In the genomic region with DNA sequence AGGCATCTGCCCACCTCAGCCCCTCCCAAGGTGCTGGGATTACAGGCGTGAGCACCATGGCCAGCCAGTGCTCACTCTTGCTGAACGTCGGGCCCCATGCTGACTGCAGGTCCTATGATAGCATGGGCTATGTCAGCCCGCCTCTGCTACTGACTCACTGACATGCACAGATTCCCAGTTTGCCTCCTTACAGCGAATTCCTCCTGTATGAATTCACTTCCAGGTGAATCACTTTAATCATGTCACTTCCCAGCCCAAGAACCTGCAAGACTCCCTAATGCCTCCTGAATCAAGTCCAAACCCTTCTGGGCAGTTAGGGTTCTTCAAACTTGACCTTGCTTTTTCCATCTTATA, we compare ENCODE assay signal across 17 cellular contexts. TPM values are rescaled to one million over a fixed set of nuclear protein-coding genes. Genes with fewer than 3 reads are reported as not detected.
DNase-seq lines count a peak whose midpoint lies in the region; TF ChIP-seq lines count a peak whose summit lies in the region.
"Had no signal": no experiment of that assay in that cellular context is flagged by ENCODE, and none has a peak within 500 bp of the region (broad histone marks: within the 10 kb centered on the region; RNA-seq: fewer than 3 reads in every experiment).

No MANE protein-coding gene starts in this region.

- no peaks in the 10 kb centered on the region for H3K27me3 ChIP-seq in osteoblast (ENCODE audit: insufficient read depth, low read length)
- H3K27me3 ChIP-seq: BLaER1 treated with 17β-estradiol and CSF1 and Interleukin-3, amounts not matched to agents 10 nM and 100 nM; testis had no signal

- H3K27ac ChIP-seq in HEK293 (ENCODE audit: extremely low read depth, low read depth, low read length) (peak overlapping the region; percentile 53; the same call in 1 of the 2 replicates), epithelial cell of prostate (peak overlapping the region; percentile 86), osteoblast (ENCODE audit: low read depth, low read length) (no peak overlapping the region)
- H3K27ac ChIP-seq: BLaER1 treated with 17β-estradiol and CSF1 and Interleukin-3, amounts not matched to agents 10 nM and 100 nM; gastroesophageal sphincter; testis had no signal

- CTCF ChIA-PET in HEK293 (lab: Yijun Ruan, JAX), result no interaction called here

- H2AFZ ChIP-seq in osteoblast (ENCODE audit: low read length), result no peak overlapping the region

- H3K4me2 ChIP-seq in osteoblast (ENCODE audit: insufficient read depth, low read length), result no peak overlapping the region

- no peak overlapping the region for H3K4me3 ChIP-seq in HEK293 (ENCODE audit: low read depth, low read length)
- no peak overlapping the region for H3K4me3 ChIP-seq in osteoblast (ENCODE audit: insufficient read depth, low read length)
- H3K4me3 ChIP-seq: BLaER1 treated with 17β-estradiol and CSF1 and Interleukin-3, amounts not matched to agents 10 nM and 100 nM; gastroesophageal sphincter; testis had no signal

- DNase-seq in RPMI7951 (ENCODE audit: low read depth) (peak; percentile 8), epithelial cell of prostate (ENCODE audit: low read depth, low spot score) (peak; percentile 87), osteoblast (ENCODE audit: insufficient read length, low spot score, missing footprints) (peak; percentile 80), NCI-H524 treated with DMSO at 0.1 percent for 48 hours (lab: John Stamatoyannopoulos, UW) (no peak), NCI-H446 treated with DMSO at 0.1 percent for 48 hours (lab: John Stamatoyannopoulos, UW) (no peak)
- DNase-seq in NK-92 treated with Interleukin-12 subunit alpha and Interleukin-12 subunit beta, amount 100 ng/mL, for 24 hours (lab: John Stamatoyannopoulos, UW), result no peak
- DNase-seq: aorta; DMS79; effector CD4-positive, alpha-beta T cell; NCI-H1092 treated with DMSO at 0.1 percent for 48 hours; testis had no signal

- POLR2A ChIA-PET in HEK293 (lab: Yijun Ruan, JAX), result interaction anchor here (1.4 to 1.7 kb wide), 2 partner anchors 11 to 14 kb away, joined by 5 to 7 read pairs; no protein-coding TSS in a partner anchor

- H3K79me2 ChIP-seq in osteoblast (ENCODE audit: insufficient read depth, low read length), result no peaks in the 10 kb centered on the region

- H3K4me1 ChIP-seq in HEK293 (ENCODE audit: control insufficient read depth, insufficient read depth, low read length) (peaks cover 10% of the 10 kb centered on the region), osteoblast (ENCODE audit: insufficient read depth, low read length) (peaks cover 6% of the 10 kb centered on the region)
- H3K4me1 ChIP-seq: gastroesophageal sphincter had no signal

- no peaks in the 10 kb centered on the region for H4K20me1 ChIP-seq in osteoblast (ENCODE audit: insufficient read depth, low read length)
- H4K20me1 ChIP-seq: BLaER1 treated with 17β-estradiol and CSF1 and Interleukin-3, amounts not matched to agents 10 nM and 100 nM had no signal

- no peaks in the 10 kb centered on the region for H3K9me3 ChIP-seq in HEK293 (ENCODE audit: control insufficient read depth, insufficient read depth, low read depth, low read length)
- no peaks in the 10 kb centered on the region for H3K9me3 ChIP-seq in osteoblast (ENCODE audit: low read depth, low read length)
- H3K9me3 ChIP-seq: BLaER1 treated with 17β-estradiol and CSF1 and Interleukin-3, amounts not matched to agents 10 nM and 100 nM; gastroesophageal sphincter; testis had no signal

- H3K36me3 ChIP-seq in HEK293 (ENCODE audit: control insufficient read depth in 2 of 2, insufficient read depth in 1 of 2, low read length in 2 of 2) (no peaks in the 10 kb centered on the region), osteoblast (ENCODE audit: insufficient read depth, low read length) (no peaks in the 10 kb centered on the region)
- H3K36me3 ChIP-seq: BLaER1 treated with 17β-estradiol and CSF1 and Interleukin-3, amounts not matched to agents 10 nM and 100 nM; gastroesophageal sphincter had no signal

- no peak for TF ChIP-seq CTCF in HEK293 (tag by site-specific recombination; IDR thresholded peaks at IDR 0.05)
- TF ChIP-seq CTCF in osteoblast (IDR thresholded peaks at IDR 0.05; ENCODE audit: extremely low read depth, low read depth, low read length), result no peak

TF ChIP-seq in HEK293, 187 proteins besides CTCF, POLR2A, EP300 and RAD21 (continues in another document):
- TF ChIP-seq ZNF585B (tag by site-specific recombination; IDR thresholded peaks at IDR 0.05) (no peak), SP7 (tag by site-specific recombination; IDR thresholded peaks at IDR 0.05) (peak; percentile 54), GLIS1 (tag by site-specific recombination; IDR thresholded peaks at IDR 0.05) (peak; percentile 55), KLF10 (tag by site-specific recombination; IDR thresholded peaks at IDR 0.05) (no peak), ZNF174 (tag by site-specific recombination; IDR thresholded peaks at IDR 0.05) (no peak), ZBTB20 (tag by site-specific recombination; IDR thresholded peaks at IDR 0.05) (peak; percentile 49; the same call in 1 of the 2 replicates)
- TF ChIP-seq, protein P1, sequence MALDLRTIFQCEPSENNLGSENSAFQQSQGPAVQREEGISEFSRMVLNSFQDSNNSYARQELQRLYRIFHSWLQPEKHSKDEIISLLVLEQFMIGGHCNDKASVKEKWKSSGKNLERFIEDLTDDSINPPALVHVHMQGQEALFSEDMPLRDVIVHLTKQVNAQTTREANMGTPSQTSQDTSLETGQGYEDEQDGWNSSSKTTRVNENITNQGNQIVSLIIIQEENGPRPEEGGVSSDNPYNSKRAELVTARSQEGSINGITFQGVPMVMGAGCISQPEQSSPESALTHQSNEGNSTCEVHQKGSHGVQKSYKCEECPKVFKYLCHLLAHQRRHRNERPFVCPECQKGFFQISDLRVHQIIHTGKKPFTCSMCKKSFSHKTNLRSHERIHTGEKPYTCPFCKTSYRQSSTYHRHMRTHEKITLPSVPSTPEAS (tag by site-specific recombination; IDR thresholded peaks at IDR 0.05), result no peak
- TF ChIP-seq, protein P2, sequence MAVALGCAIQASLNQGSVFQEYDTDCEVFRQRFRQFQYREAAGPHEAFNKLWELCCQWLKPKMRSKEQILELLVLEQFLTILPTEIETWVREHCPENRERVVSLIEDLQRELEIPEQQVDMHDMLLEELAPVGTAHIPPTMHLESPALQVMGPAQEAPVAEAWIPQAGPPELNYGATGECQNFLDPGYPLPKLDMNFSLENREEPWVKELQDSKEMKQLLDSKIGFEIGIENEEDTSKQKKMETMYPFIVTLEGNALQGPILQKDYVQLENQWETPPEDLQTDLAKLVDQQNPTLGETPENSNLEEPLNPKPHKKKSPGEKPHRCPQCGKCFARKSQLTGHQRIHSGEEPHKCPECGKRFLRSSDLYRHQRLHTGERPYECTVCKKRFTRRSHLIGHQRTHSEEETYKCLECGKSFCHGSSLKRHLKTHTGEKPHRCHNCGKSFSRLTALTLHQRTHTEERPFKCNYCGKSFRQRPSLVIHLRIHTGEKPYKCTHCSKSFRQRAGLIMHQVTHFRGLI (tag by site-specific recombination; IDR thresholded peaks at IDR 0.05), result peak; percentile 44; the same call in 1 of the 2 replicates
- TF ChIP-seq, protein P3, sequence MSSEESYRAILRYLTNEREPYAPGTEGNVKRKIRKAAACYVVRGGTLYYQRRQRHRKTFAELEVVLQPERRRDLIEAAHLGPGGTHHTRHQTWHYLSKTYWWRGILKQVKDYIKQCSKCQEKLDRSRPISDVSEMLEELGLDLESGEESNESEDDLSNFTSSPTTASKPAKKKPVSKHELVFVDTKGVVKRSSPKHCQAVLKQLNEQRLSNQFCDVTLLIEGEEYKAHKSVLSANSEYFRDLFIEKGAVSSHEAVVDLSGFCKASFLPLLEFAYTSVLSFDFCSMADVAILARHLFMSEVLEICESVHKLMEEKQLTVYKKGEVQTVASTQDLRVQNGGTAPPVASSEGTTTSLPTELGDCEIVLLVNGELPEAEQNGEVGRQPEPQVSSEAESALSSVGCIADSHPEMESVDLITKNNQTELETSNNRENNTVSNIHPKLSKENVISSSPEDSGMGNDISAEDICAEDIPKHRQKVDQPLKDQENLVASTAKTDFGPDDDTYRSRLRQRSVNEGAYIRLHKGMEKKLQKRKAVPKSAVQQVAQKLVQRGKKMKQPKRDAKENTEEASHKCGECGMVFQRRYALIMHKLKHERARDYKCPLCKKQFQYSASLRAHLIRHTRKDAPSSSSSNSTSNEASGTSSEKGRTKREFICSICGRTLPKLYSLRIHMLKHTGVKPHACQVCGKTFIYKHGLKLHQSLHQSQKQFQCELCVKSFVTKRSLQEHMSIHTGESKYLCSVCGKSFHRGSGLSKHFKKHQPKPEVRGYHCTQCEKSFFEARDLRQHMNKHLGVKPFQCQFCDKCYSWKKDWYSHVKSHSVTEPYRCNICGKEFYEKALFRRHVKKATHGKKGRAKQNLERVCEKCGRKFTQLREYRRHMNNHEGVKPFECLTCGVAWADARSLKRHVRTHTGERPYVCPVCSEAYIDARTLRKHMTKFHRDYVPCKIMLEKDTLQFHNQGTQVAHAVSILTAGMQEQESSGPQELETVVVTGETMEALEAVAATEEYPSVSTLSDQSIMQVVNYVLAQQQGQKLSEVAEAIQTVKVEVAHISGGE (tag by site-specific recombination; conservative IDR thresholded peaks at IDR 0.05; ENCODE audit: low read depth), result no peak
- TF ChIP-seq, protein P4, sequence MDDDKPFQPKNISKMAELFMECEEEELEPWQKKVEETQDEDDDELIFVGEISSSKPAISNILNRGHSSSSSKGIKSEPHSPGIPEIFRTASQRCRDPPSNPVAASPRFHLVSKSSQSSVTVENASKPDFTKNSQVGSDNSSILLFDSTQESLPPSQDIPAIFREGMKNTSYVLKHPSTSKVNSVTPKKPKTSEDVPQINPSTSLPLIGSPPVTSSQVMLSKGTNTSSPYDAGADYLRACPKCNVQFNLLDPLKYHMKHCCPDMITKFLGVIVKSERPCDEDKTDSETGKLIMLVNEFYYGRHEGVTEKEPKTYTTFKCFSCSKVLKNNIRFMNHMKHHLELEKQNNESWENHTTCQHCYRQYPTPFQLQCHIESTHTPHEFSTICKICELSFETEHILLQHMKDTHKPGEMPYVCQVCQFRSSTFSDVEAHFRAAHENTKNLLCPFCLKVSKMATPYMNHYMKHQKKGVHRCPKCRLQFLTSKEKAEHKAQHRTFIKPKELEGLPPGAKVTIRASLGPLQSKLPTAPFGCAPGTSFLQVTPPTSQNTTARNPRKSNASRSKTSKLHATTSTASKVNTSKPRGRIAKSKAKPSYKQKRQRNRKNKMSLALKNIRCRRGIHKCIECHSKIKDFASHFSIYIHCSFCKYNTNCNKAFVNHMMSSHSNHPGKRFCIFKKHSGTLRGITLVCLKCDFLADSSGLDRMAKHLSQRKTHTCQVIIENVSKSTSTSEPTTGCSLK (tag by site-specific recombination; IDR thresholded peaks at IDR 0.05), result no peak

RNA-seq across cellular contexts. Expression of a gene that starts 16.1 kb away (rescaled TPM):
- 40.4 and 41.1 TPM in 2 replicates for total RNA-seq in RPMI7951 (2014; rRNA removed; shearing (Covaris generic))
- total RNA-seq in osteoblast, result 49.6 and 51.3 TPM in 2 replicates

RNA-seq across cellular contexts. Expression of a gene that starts 32.4 kb away (rescaled TPM):
- not detected in 2 replicates for total RNA-seq in RPMI7951 (2014; rRNA removed; shearing (Covaris generic))
- under 0.01 TPM in 1 of 2 replicates, not detected in the other for total RNA-seq in osteoblast
- total RNA-seq: activated CD8-positive, alpha-beta T cell treated with anti-CD3 and anti-CD28 coated beads for 36 hours; activated T-helper 17 cell treated with anti-CD3 and anti-CD28 coated beads, Interleukin-2, amount 50 U/mL, for 72 hours; progenitor cell of endocrine pancreas had no signal

RNA-seq across cellular contexts. Expression of a gene that starts 35.9 kb away (rescaled TPM):
- 19.5 and 27.1 TPM in 2 replicates for total RNA-seq in RPMI7951 (2014; rRNA removed; shearing (Covaris generic))
- 34.5 and 38.4 TPM in 2 replicates for total RNA-seq in osteoblast

RNA-seq across cellular contexts. Expression of a gene that starts 48.8 kb away (rescaled TPM):
- total RNA-seq in RPMI7951 (2014; rRNA removed; shearing (Covaris generic)), result 19.4 and 25.0 TPM in 2 replicates
- 27.1 and 27.9 TPM in 2 replicates for total RNA-seq in osteoblast

Comparison
In these comparisons a context has a peak if more than half of its experiments do, and no peak if none do; other contexts are left out.
1. DNase-seq: peak in RPMI7951 (single experiment), epithelial cell of prostate (single experiment) and osteoblast (single experiment); none in NCI-H524 treated with DMSO at 0.1 percent for 48 hours (single experiment), NCI-H446 treated with DMSO at 0.1 percent for 48 hours (single experiment) and NK-92 treated with Interleukin-12 subunit alpha and Interleukin-12 subunit beta, amount 100 ng/mL, for 24 hours (single experiment).